In genomic region chr17:62723842-62724241, GRCh38 we compare ENCODE assay signal across 3 cellular contexts.
TF ChIP-seq lines count a peak whose summit lies in the region.

No MANE protein-coding gene starts in this region.

TF ChIP-seq in SK-N-SH, 30 proteins besides CTCF, POLR2A, EP300 and RAD21 (continued from another document):
- TF ChIP-seq USF1 (IDR thresholded peaks at IDR 0.05; ENCODE audit: borderline replicate concordance, low read depth) (no peak), NRF1 (IDR thresholded peaks at IDR 0.05; ENCODE audit: low read depth, low read length) (no peak), JUND (IDR thresholded peaks at IDR 0.05) (no peak), REST (IDR thresholded peaks at IDR 0.05; ENCODE audit: low read depth, low read length) (0 out of 2 replicates have a peak, but pooled peaks have one; percentile 22), NFIC (IDR thresholded peaks at IDR 0.05; ENCODE audit: borderline replicate concordance) (no peak)

TF ChIP-seq in SK-N-SH treated with all-trans-retinoic acid at 6 μM for 48 hours, 23 proteins besides CTCF, POLR2A, EP300 and RAD21 (continued from another document):
- no peak for TF ChIP-seq CSRNP3 (CRISPR knock-in tag; IDR thresholded peaks at IDR 0.05)
- TF ChIP-seq PATZ1 (CRISPR knock-in tag; IDR thresholded peaks at IDR 0.05; ENCODE audit: borderline replicate concordance), result no peak
- TF ChIP-seq CREB5 (CRISPR knock-in tag; IDR thresholded peaks at IDR 0.05; ENCODE audit: low read depth), result no peak
- TF ChIP-seq GLIS3 (CRISPR knock-in tag; IDR thresholded peaks at IDR 0.05), result no peak
- TF ChIP-seq ZNF70 (CRISPR knock-in tag; IDR thresholded peaks at IDR 0.05), result no peak
- no peak for TF ChIP-seq OSR1 (CRISPR knock-in tag; IDR thresholded peaks at IDR 0.05)
- TF ChIP-seq BACH2 (CRISPR knock-in tag; IDR thresholded peaks at IDR 0.05; ENCODE audit: borderline replicate concordance), result no peak
- no peak for TF ChIP-seq ISL1 (CRISPR knock-in tag; IDR thresholded peaks at IDR 0.05)
- TF ChIP-seq SNAI2 (CRISPR knock-in tag; IDR thresholded peaks at IDR 0.05), result no peak
- TF ChIP-seq ZFP30 (CRISPR knock-in tag; IDR thresholded peaks at IDR 0.05), result no peak
- TF ChIP-seq TCF4 (CRISPR knock-in tag; IDR thresholded peaks at IDR 0.05; ENCODE audit: borderline replicate concordance), result no peak
- no peak for TF ChIP-seq CSDC2 (CRISPR knock-in tag; IDR thresholded peaks at IDR 0.05)
TF ChIP-seq in SK-N-SH treated with all-trans-retinoic acid at 6 μM for 48 hours: peak in this region for 0.

TF ChIP-seq in K562, 482 proteins besides CTCF, POLR2A, EP300 and RAD21 (continued from another document):
- TF ChIP-seq HOMEZ (CRISPR knock-in tag; IDR thresholded peaks at IDR 0.05), result no peak
- no peak for TF ChIP-seq CBX2 (IDR thresholded peaks at IDR 0.05; ENCODE audit: insufficient read depth, low read length, poor library complexity, severe bottlenecking)
- 0 out of 6 replicates have a peak, but pooled peaks of 1 of the 3 experiments have one; percentile 14 for TF ChIP-seq ZBTB11 (CRISPR knock-in tag; IDR thresholded peaks at IDR 0.05)
